Comparison of ENCODE assay signal across 15 cellular contexts in genomic region chr11:59265735-59266134, GRCh38. TPM values are rescaled to one million over a fixed set of nuclear protein-coding genes. Genes with fewer than 3 reads are reported as not detected.
DNase-seq lines count a peak whose midpoint lies in the region; ATAC-seq and TF ChIP-seq lines count a peak whose summit lies in the region.
"Had no signal": no experiment of that assay in that cellular context is flagged by ENCODE, and none has a peak within 500 bp of the region (broad histone marks: within the 10 kb centered on the region; RNA-seq: fewer than 3 reads in every experiment).

No MANE protein-coding gene starts in this region.

- H3K9me3 Mint-ChIP-seq in osteocyte (ENCODE audit: unreplicated experiment) = no peaks in the 10 kb centered on the region
- H3K9me3 Mint-ChIP-seq: CD8-positive, alpha-beta memory T cell; H9; IgD-negative memory B cell had no signal

- intact Hi-C loops in PC-9 (cut with micrococcal nuclease; ENCODE audit: unreplicated experiment) = no loop called here

- H3K79me2 ChIP-seq in PC-9 (ENCODE audit: low read depth) = no peaks in the 10 kb centered on the region

- no peak overlapping the region for H2AFZ ChIP-seq in PC-9

- H4K20me1 ChIP-seq in PC-9 (ENCODE audit: insufficient read depth) = no peaks in the 10 kb centered on the region

- POLR2A ChIA-PET in PC-9 (lab: Charles Lee; ENCODE audit: unreplicated experiment) = interaction anchor here (0.7 kb wide), 1 partner anchor 284 kb away, joined by 6 read pairs; no protein-coding TSS in a partner anchor

- H3K4me3 Mint-ChIP-seq in osteocyte (ENCODE audit: unreplicated experiment) = no peak overlapping the region
- H3K4me3 Mint-ChIP-seq: B cell; CD8-positive, alpha-beta memory T cell; H9; IgD-negative memory B cell had no signal

- DNase-seq in PC-9 (no peak), epithelial cell of prostate (ENCODE audit: low read depth, low spot score) (no peak), osteocyte (ENCODE audit: extremely low spot score, unreplicated experiment) (peak; percentile 59), DMS 273 treated with DMSO at 0.1 percent for 48 hours (lab: John Stamatoyannopoulos, UW) (no peak), NCI-H526 treated with DMSO at 0.1 percent for 48 hours (lab: John Stamatoyannopoulos, UW) (no peak)
- DNase-seq: Caco-2; CD8-positive, alpha-beta memory T cell; DMS53; GOT3; H9 had no signal

- CTCF ChIA-PET in PC-9 (lab: Charles Lee) = no interaction called here

- no peak overlapping the region for H3K4me3 ChIP-seq in PC-9

- no peaks in the 10 kb centered on the region for H3K27me3 ChIP-seq in PC-9 (ENCODE audit: insufficient read depth, low read depth)

- ATAC-seq in GM18907 (IDR thresholded peaks at IDR 0.05; ENCODE audit: unreplicated experiment) = no peak

- BruUV-seq in PC-9 (replicated peaks; lab: Mats Ljungman, UMichigan) = no TSS peak

- H3K4me1 ChIP-seq in PC-9 (replicated peaks; ENCODE audit: insufficient read depth) = peaks cover 53% of the 10 kb centered on the region
- H3K4me1 ChIP-seq: Caco-2 had no signal

- no peak overlapping the region for H3K27ac Mint-ChIP-seq in osteocyte (ENCODE audit: unreplicated experiment)
- H3K27ac Mint-ChIP-seq: H9 had no signal

- H3K9me2 ChIP-seq in PC-9 (ENCODE audit: insufficient read depth) = no peaks in the 10 kb centered on the region

- no peaks in the 10 kb centered on the region for H3K36me3 Mint-ChIP-seq in osteocyte (ENCODE audit: unreplicated experiment)
- H3K36me3 Mint-ChIP-seq: CD8-positive, alpha-beta memory T cell; IgD-negative memory B cell had no signal

- H3K27ac ChIP-seq in C4-2B (0 out of 2 replicates have a peak overlapping the region, but pooled peaks have one; percentile 3), PC-9 (peak overlapping the region; percentile 35), epithelial cell of prostate (peak overlapping the region; percentile 97)

- no peak overlapping the region for H3K4me2 ChIP-seq in PC-9

- H3K9me3 ChIP-seq in PC-9 (ENCODE audit: insufficient read depth, low read depth) = no peaks in the 10 kb centered on the region
- H3K9me3 ChIP-seq: Caco-2 had no signal

- H3F3A ChIP-seq in PC-9 (ENCODE audit: insufficient read depth, low read depth) = peaks cover 27% of the 10 kb centered on the region

- H3K36me3 ChIP-seq in PC-9 (ENCODE audit: low read depth) = no peaks in the 10 kb centered on the region

- no peaks in the 10 kb centered on the region for H3K4me1 Mint-ChIP-seq in osteocyte (ENCODE audit: unreplicated experiment)

- H3K27me3 Mint-ChIP-seq in osteocyte (ENCODE audit: unreplicated experiment) = peaks cover 12% of the 10 kb centered on the region
- H3K27me3 Mint-ChIP-seq: B cell, IgD-negative memory B cell had no signal

- TF ChIP-seq CTCF in C4-2B (conservative IDR thresholded peaks at IDR 0.05) = no peak
- no peak for TF ChIP-seq CTCF in PC-9 (conservative IDR thresholded peaks at IDR 0.05)
- no peak for TF ChIP-seq CTCF in osteocyte (IDR thresholded peaks at IDR 0.05)

RNA-seq across cellular contexts. Expression of gene MPEG1, which starts 53.0 kb away (rescaled TPM):
- not detected in 2 replicates for total RNA-seq in PC-9 (2021)
- not detected in 2 replicates for total RNA-seq in osteocyte
- total RNA-seq: Caco-2, H9, HT1080 had no signal

Comparison
In these comparisons a context has a peak if more than half of its experiments do, and no peak if none do; other contexts are left out.
1. H3K27ac ChIP-seq: peak in every context shown above with its lines; median percentile 97 in epithelial cell of prostate; 35 in PC-9; 3 in C4-2B.